12 cellular contexts compared by ENCODE assay signal in genomic region chr11:70048279-70049024, GRCh38. TPM values are rescaled to one million over a fixed set of nuclear protein-coding genes. Genes with fewer than 3 reads are reported as not detected.
DNase-seq lines count a peak whose midpoint lies in the region; ATAC-seq, FAIRE-seq and TF ChIP-seq lines count a peak whose summit lies in the region.
"Had no signal": no experiment of that assay in that cellular context is flagged by ENCODE, and none has a peak within 500 bp of the region (broad histone marks: within the 10 kb centered on the region; RNA-seq: fewer than 3 reads in every experiment).

No MANE protein-coding gene starts in this region.

- H3K4me1 ChIP-seq in HEK293 (ENCODE audit: control insufficient read depth, insufficient read depth, low read length) (no peaks in the 10 kb centered on the region), K562 (replicated peaks in 1 of 2; ENCODE audit: control insufficient read depth in 2 of 2, insufficient read depth in 2 of 2, low read length in 2 of 2) (no peaks in the 10 kb centered on the region)

- no peaks in the 10 kb centered on the region for H3K9me3 Mint-ChIP-seq in activated T-cell treated with anti-CD3 and anti-CD28 coated beads, Interleukin-2, amount 50 U/mL, for 72 hours
- H3K9me3 Mint-ChIP-seq: activated naive CD8-positive, alpha-beta T cell treated with anti-CD3 and anti-CD28 coated beads, Interleukin-2, amount 50 U/mL, for 24 hours had no signal

- POLR2A ChIA-PET in HEK293 (lab: Yijun Ruan, JAX) (no interaction called here), K562 (lab: Yijun Ruan, JAX) (interaction anchor here (0.6 kb wide), 1 partner anchor 99 kb away, joined by 3 read pairs; no protein-coding TSS in a partner anchor)

- peak in 1 of 2 experiments; percentile 10; a peak in 1 of 4 replicates for TF ChIP-seq RAD21 in K562 (CRISPR knock-in tag; conservative IDR thresholded peaks at IDR 0.05 in 1 of 2, IDR thresholded peaks at IDR 0.05 in 1 of 2)

- no peaks in the 10 kb centered on the region for H3K4me1 Mint-ChIP-seq in activated T-cell treated with anti-CD3 and anti-CD28 coated beads, Interleukin-2, amount 50 U/mL, for 72 hours (ENCODE audit: low read depth)
- H3K4me1 Mint-ChIP-seq: activated naive CD8-positive, alpha-beta T cell treated with anti-CD3 and anti-CD28 coated beads, Interleukin-2, amount 50 U/mL, for 24 hours had no signal

- WGBS in K562 (ENCODE audit: insufficient coverage, low coverage, missing lambda C conversion rate) = 11% methylated on average over 10 of the region's 12 CpGs

- TF ChIP-seq EP300 in K562 (IDR thresholded peaks at IDR 0.05; ENCODE audit: low read length) = no peak

- no peaks in the 10 kb centered on the region; the same call in 1 of the 2 replicates for H4K20me1 ChIP-seq in K562 (replicated peaks; ENCODE audit: control insufficient read depth, insufficient read depth, low read length)

- H3K4me2 ChIP-seq in K562 (ENCODE audit: insufficient read depth, low read length) = no peak overlapping the region

- intact Hi-C loops in K562 (cut with micrococcal nuclease) = no loop called here

- no peaks in the 10 kb centered on the region for H3K36me3 Mint-ChIP-seq in activated T-cell treated with anti-CD3 and anti-CD28 coated beads, Interleukin-2, amount 50 U/mL, for 72 hours (ENCODE audit: insufficient read depth in 2 of 2)

- TF ChIP-seq POLR2A in K562 (conservative IDR thresholded peaks at IDR 0.05) = no peak

- DNase-seq in AG10803 (ENCODE audit: low read depth) = no peak
- peak; percentile 19 to 72 (median 64) for DNase-seq in K562 (ENCODE audit: extremely low read depth in 1 of 4, low spot score in 3 of 4)
- DNase-seq in kidney tubule cell (ENCODE audit: low spot score) = peak; percentile 7
- no peak for DNase-seq in stimulated activated CD4-positive, alpha-beta T cell treated with anti-CD3 and anti-CD28 coated beads, Interleukin-1b, Interleukin-23, amount 100 ng/mL, for 48 hours
- no peak for DNase-seq in activated T-cell treated with anti-CD3 and anti-CD28 coated beads, Interleukin-2, amount 50 U/mL, for 72 hours
- DNase-seq: activated naive CD8-positive, alpha-beta T cell treated with anti-CD3 and anti-CD28 coated beads, Interleukin-2, amount 50 U/mL, for 24 hours; DMS79 treated with DMSO at 0.1 percent for 48 hours; NCI-H2107; occipital lobe had no signal

- CTCF ChIA-PET in HEK293 (lab: Yijun Ruan, JAX) = interaction anchor here (0.6 to 1.2 kb wide), 3 partner anchors 9 to 185 kb away, joined by 3 to 4 read pairs (median 3); no protein-coding TSS in a partner anchor
- CTCF ChIA-PET in K562 (lab: Yijun Ruan, JAX; ENCODE audit: low intra/inter-chr PET ratio) = no interaction called here

- BruUV-seq in K562 (replicated peaks; lab: Mats Ljungman, UMichigan) = no TSS peak

- H3K4me3 Mint-ChIP-seq in activated T-cell treated with anti-CD3 and anti-CD28 coated beads, Interleukin-2, amount 50 U/mL, for 72 hours = no peak overlapping the region
- H3K4me3 Mint-ChIP-seq: activated naive CD8-positive, alpha-beta T cell treated with anti-CD3 and anti-CD28 coated beads, Interleukin-2, amount 50 U/mL, for 24 hours had no signal

- no peaks in the 10 kb centered on the region for H3K79me2 ChIP-seq in K562 (ENCODE audit: control insufficient read depth, insufficient read depth, low read length)

- H3K27ac ChIP-seq in HEK293 (ENCODE audit: extremely low read depth, low read depth, low read length) = no peak overlapping the region
- no peak overlapping the region for H3K27ac ChIP-seq in K562 (ENCODE audit: extremely low read depth, low read depth, low read length)

- no peaks in the 10 kb centered on the region for H3K9me1 ChIP-seq in K562 (ENCODE audit: control insufficient read depth, insufficient read depth, low read length)

- H3K9me3 ChIP-seq in HEK293 (ENCODE audit: control insufficient read depth, insufficient read depth, low read depth, low read length) (no peaks in the 10 kb centered on the region), K562 (replicated peaks; ENCODE audit: control insufficient read depth, insufficient read depth, low read depth, low read length) (no peaks in the 10 kb centered on the region)

- in situ Hi-C loops in K562 (cut with MboI) = no loop called here

- no peak for FAIRE-seq in K562 (lab: Jason Lieb, UNC)

- H2AFZ ChIP-seq in K562 (ENCODE audit: low read depth, low read length) = no peak overlapping the region

- TF ChIP-seq CTCF in AG10803 (conservative IDR thresholded peaks at IDR 0.05; ENCODE audit: low read length) (peak; percentile 23), HEK293 (tag by site-specific recombination; IDR thresholded peaks at IDR 0.05) (no peak), K562 (IDR thresholded peaks at IDR 0.05 in 2 of 3, conservative IDR thresholded peaks at IDR 0.05 in 1 of 3; ENCODE audit: insufficient read depth in 2 of 3, low read depth in 1 of 3, low read length in 3 of 3) (peak; percentile 34 to 46 (median 42); a peak in 4 of 6 replicates)

- H3K9ac ChIP-seq in K562 (ENCODE audit: insufficient read depth in 1 of 2, low read depth in 2 of 2, low read length in 2 of 2) = no peak overlapping the region

- H3K27me3 Mint-ChIP-seq in activated T-cell treated with anti-CD3 and anti-CD28 coated beads, Interleukin-2, amount 50 U/mL, for 72 hours (ENCODE audit: low read depth) = peaks cover 31% of the 10 kb centered on the region

- H3K27ac Mint-ChIP-seq in activated T-cell treated with anti-CD3 and anti-CD28 coated beads, Interleukin-2, amount 50 U/mL, for 72 hours = no peak overlapping the region
- H3K27ac Mint-ChIP-seq: activated naive CD8-positive, alpha-beta T cell treated with anti-CD3 and anti-CD28 coated beads, Interleukin-2, amount 50 U/mL, for 24 hours had no signal

- peaks cover 0 to 16% of the 10 kb centered on the region in 2 experiments; a peak in 2 of 5 replicates for H3K27me3 ChIP-seq in K562 (ENCODE audit: control insufficient read depth in 2 of 2, insufficient read depth in 2 of 2, low read length in 2 of 2)

- ATAC-seq in K562 (peak; percentile 79), HG02973 (IDR thresholded peaks at IDR 0.05; ENCODE audit: unreplicated experiment) (no peak), GM21717 (IDR thresholded peaks at IDR 0.05; ENCODE audit: unreplicated experiment) (no peak)
- ATAC-seq in activated T-cell treated with anti-CD3 and anti-CD28 coated beads, Interleukin-2, amount 50 U/mL, for 72 hours (replicated peaks in 1 of 2) = no peak
- ATAC-seq: activated naive CD8-positive, alpha-beta T cell treated with anti-CD3 and anti-CD28 coated beads, Interleukin-2, amount 50 U/mL, for 24 hours had no signal

- H3K36me3 ChIP-seq in HEK293 (ENCODE audit: control insufficient read depth in 2 of 2, insufficient read depth in 1 of 2, low read length in 2 of 2) (no peaks in the 10 kb centered on the region), K562 (ENCODE audit: control insufficient read depth, insufficient read depth, low read length) (no peaks in the 10 kb centered on the region)

- no peak overlapping the region for H3K4me3 ChIP-seq in AG10803 (ENCODE audit: low read length)
- no peak overlapping the region for H3K4me3 ChIP-seq in HEK293 (ENCODE audit: low read depth, low read length)
- no peak overlapping the region for H3K4me3 ChIP-seq in K562

TF ChIP-seq in K562, 482 proteins besides CTCF, POLR2A, EP300 and RAD21 (continues in another document):
- TF ChIP-seq RBM34 (IDR thresholded peaks at IDR 0.05; ENCODE audit: borderline replicate concordance, insufficient read depth, low read length) = no peak
- TF ChIP-seq, protein P1, sequence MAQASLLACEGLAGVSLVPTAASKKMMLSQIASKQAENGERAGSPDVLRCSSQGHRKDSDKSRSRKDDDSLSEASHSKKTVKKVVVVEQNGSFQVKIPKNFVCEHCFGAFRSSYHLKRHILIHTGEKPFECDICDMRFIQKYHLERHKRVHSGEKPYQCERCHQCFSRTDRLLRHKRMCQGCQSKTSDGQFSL (CRISPR knock-in tag; IDR thresholded peaks at IDR 0.05) = no peak
- TF ChIP-seq, protein P1 (tag; IDR thresholded peaks at IDR 0.05) = peak in 1 of 2 experiments; percentile 54; a peak in 1 of 4 replicates
- peak; percentile 45; the same call in 1 of the 2 replicates for TF ChIP-seq ZBTB7A (IDR thresholded peaks at IDR 0.05; ENCODE audit: borderline replicate concordance, control insufficient read depth, low read depth, low read length)
- peak; percentile 42 for TF ChIP-seq VEZF1 (CRISPR knock-in tag; IDR thresholded peaks at IDR 0.05)

RNA-seq across cellular contexts. Expression of gene ANO1, which starts 29.7 kb away (rescaled TPM):
- 0.21 TPM in 1 of 2 replicates, not detected in the other for total RNA-seq in K562 (2011; cell fraction: chromatin; rRNA removed; ENCODE audit: low replicate concordance)
- 0.33 and 0.39 TPM in 2 replicates for total RNA-seq in K562 (2011; cell fraction: nucleolus; rRNA removed)
- total RNA-seq in K562 (2011; cell fraction: nucleoplasm; rRNA removed) = not detected in 2 replicates
- not detected in 2 replicates for total RNA-seq in K562 (2014; rRNA removed)
- total RNA-seq in K562 (2014; rRNA removed; fragmentation: Illumina TruSeq; extraction: Trizol) = not detected in 2 replicates
- not detected in 2 replicates for total RNA-seq in K562 (2015; rRNA removed; fragmentation: Illumina TruSeq; extraction: Trizol)
- total RNA-seq in K562 (2021) = 0.13 TPM in 1 of 2 replicates, not detected in the other
- polyA plus RNA-seq in K562 (2011; rRNA removed) = 0.39 TPM in 1 of 2 replicates, not detected in the other
- 0.01 and 0.10 TPM in 2 replicates for polyA plus RNA-seq in K562 (2011; cell fraction: cytosol; rRNA removed)
- 0.16 and 0.38 TPM in 2 replicates for polyA plus RNA-seq in K562 (2011; cell fraction: nucleus; rRNA removed)
- 0.04 TPM in 1 of 2 replicates, not detected in the other for polyA plus RNA-seq in K562 (2012)
- polyA plus RNA-seq in K562 (2014; fragmentation: Illumina TruSeq; extraction: Trizol) = 0.22 TPM in 1 of 2 replicates, not detected in the other
- not detected for polyA plus RNA-seq in K562 (2014; fragmentation: Nextera tagmentation; extraction: Ambion mirVana)
- polyA plus RNA-seq in K562 (2014; rRNA removed) = not detected in 2 replicates
- 0.12 TPM in 1 of 2 replicates, not detected in the other for polyA minus RNA-seq in K562 (2011; rRNA and poly(A)+ RNA removed)
- polyA minus RNA-seq in K562 (2011; cell fraction: cytosol; rRNA and poly(A)+ RNA removed) = not detected in 2 replicates
- 0.11 and 0.27 TPM in 2 replicates for polyA minus RNA-seq in K562 (2011; cell fraction: nucleus; rRNA and poly(A)+ RNA removed)
- not detected for total RNA-seq in activated T-cell treated with anti-CD3 and anti-CD28 coated beads, Interleukin-2, amount 50 U/mL, for 72 hours

Comparison
In these comparisons a context has a peak if more than half of its experiments do, and no peak if none do; other contexts are left out.
1. DNase-seq: peak in K562 (4 of 4) and kidney tubule cell (single experiment); none in AG10803 (single experiment), stimulated activated CD4-positive, alpha-beta T cell treated with anti-CD3 and anti-CD28 coated beads, Interleukin-1b, Interleukin-23, amount 100 ng/mL, for 48 hours (single experiment) and activated T-cell treated with anti-CD3 and anti-CD28 coated beads, Interleukin-2, amount 50 U/mL, for 72 hours (0 of 2).